In the genomic region with DNA sequence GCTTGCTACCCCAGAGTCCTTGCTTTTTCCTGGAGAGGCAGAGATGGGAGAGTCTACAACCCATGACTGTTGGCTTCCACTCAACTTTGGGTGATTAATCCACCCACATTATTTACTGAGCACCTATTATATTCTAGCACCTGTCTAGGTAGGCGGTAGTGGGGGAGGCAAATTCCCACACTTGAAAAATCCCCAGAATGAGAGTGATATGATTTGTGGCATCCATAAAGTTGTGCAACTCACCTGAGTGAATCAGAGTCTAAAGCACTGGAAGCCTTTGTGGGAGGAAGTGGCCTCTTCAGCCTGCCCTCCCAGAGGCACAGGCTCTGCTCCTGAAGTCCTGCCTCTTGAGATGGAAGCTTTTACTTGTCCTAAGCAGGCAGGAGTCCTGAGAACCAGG, we compare ENCODE assay signal across 13 cellular contexts. TPM values are rescaled to one million over a fixed set of nuclear protein-coding genes. Genes with fewer than 3 reads are reported as not detected.
A peak's percentile ranks its signal among the peaks of the same experiment; 100 is the strongest.
DNase-seq lines count a peak whose midpoint lies in the region; ATAC-seq, FAIRE-seq and TF ChIP-seq lines count a peak whose summit lies in the region.
"Had no signal": no experiment of that assay in that cellular context is flagged by ENCODE, and none has a peak within 500 bp of the region (broad histone marks: within the 10 kb centered on the region; RNA-seq: fewer than 3 reads in every experiment).

No MANE protein-coding gene starts in this region.

- H3K36me3 ChIP-seq in Loucy (ENCODE audit: insufficient read depth, low read length) (no peaks in the 10 kb centered on the region), pancreas (no peaks in the 10 kb centered on the region)
- H3K36me3 ChIP-seq: gastrocnemius medialis had no signal

- no peak overlapping the region for H3K9ac ChIP-seq in Loucy (ENCODE audit: low read depth, low read length, poor library complexity, severe bottlenecking)

- peak; percentile 25 to 33 for ATAC-seq in activated CD4-positive, CD25-positive, alpha-beta regulatory T cell treated with anti-CD3 and anti-CD28 coated beads, Interleukin-2, amount 50 U/mL, for 24 hours
- ATAC-seq in pancreas (peak; percentile 69 to 83 (median 80)), HG03571 (IDR thresholded peaks at IDR 0.05; ENCODE audit: unreplicated experiment) (no peak)
- ATAC-seq: gastrocnemius medialis, left ventricle myocardium superior had no signal

- no peaks in the 10 kb centered on the region for H3K9me2 ChIP-seq in Loucy (replicated peaks; ENCODE audit: low read depth, low read length)

- H3F3A ChIP-seq in Loucy (ENCODE audit: low read depth) = no peaks in the 10 kb centered on the region

- 71 to 72% methylated on average over 1 of the region's 1 CpG for WGBS in pancreas, 2 donors

- peak overlapping the region; percentile 59 for H3K4me2 ChIP-seq in Loucy (ENCODE audit: low read depth, low read length, poor library complexity, severe bottlenecking)

- H3K4me1 ChIP-seq in Loucy (ENCODE audit: insufficient read depth, low read length, poor library complexity, severe bottlenecking) (peaks cover 36% of the 10 kb centered on the region), pancreas (no peaks in the 10 kb centered on the region)
- H3K4me1 ChIP-seq: gastrocnemius medialis had no signal

- H3K9me3 ChIP-seq in Loucy (ENCODE audit: insufficient read depth, low read depth, low read length) = no peaks in the 10 kb centered on the region
- no peaks in the 10 kb centered on the region for H3K9me3 ChIP-seq in pancreas
- H3K9me3 ChIP-seq: gastrocnemius medialis had no signal

- no peak overlapping the region for H2AFZ ChIP-seq in Loucy (ENCODE audit: low read length)

- TF ChIP-seq CTCF in Loucy (conservative IDR thresholded peaks at IDR 0.05; ENCODE audit: low read length) (no peak), choroid plexus epithelial cell (conservative IDR thresholded peaks at IDR 0.05; ENCODE audit: low read depth, low read length) (no peak), pancreas (IDR thresholded peaks at IDR 0.05) (no peak)

- H3K27me3 ChIP-seq in Loucy (ENCODE audit: insufficient read depth, low read length, poor library complexity, severe bottlenecking) (no peaks in the 10 kb centered on the region), pancreas (no peaks in the 10 kb centered on the region)
- H3K27me3 ChIP-seq: gastrocnemius medialis had no signal

- H3K27ac ChIP-seq in pancreas = peak overlapping the region in 3 of 4 donors; percentile 42 to 76 (median 56)
- H3K27ac ChIP-seq: gastrocnemius medialis had no signal

- intact Hi-C loops in pancreas (cut with DNase I) = no loop called here

- H3K79me2 ChIP-seq in Loucy (ENCODE audit: insufficient read depth, low read length) = no peaks in the 10 kb centered on the region

- FAIRE-seq in pancreas (lab: Jason Lieb, UNC) = no peak
- FAIRE-seq: colon, TTC549 had no signal

- no peaks in the 10 kb centered on the region for H4K20me1 ChIP-seq in Loucy (ENCODE audit: insufficient read depth, low read length, poor library complexity, severe bottlenecking)

- H3K4me3 ChIP-seq in Loucy (ENCODE audit: low read length, poor library complexity, severe bottlenecking) (peak overlapping the region; percentile 2), choroid plexus epithelial cell (ENCODE audit: low read depth, low read length) (no peak overlapping the region), pancreas (no peak overlapping the region)
- H3K4me3 ChIP-seq: gastrocnemius medialis had no signal

- DNase-seq in activated CD4-positive, CD25-positive, alpha-beta regulatory T cell (lab: John Stamatoyannopoulos, UW) = no peak
- peak; percentile 46 for DNase-seq in choroid plexus epithelial cell (ENCODE audit: low read depth)
- DNase-seq in pancreas = peak in 2 of 6 donors; percentile 24 to 46
- DNase-seq in SW 1271 (lab: John Stamatoyannopoulos, UW) = no peak
- DNase-seq in 8988T = no peak
- DNase-seq: gastrocnemius medialis, left ventricle myocardium superior, occipital lobe had no signal

RNA-seq across cellular contexts. Expression of a gene that starts 40.4 kb away (rescaled TPM):
- total RNA-seq in pancreas = 100 to 1,000 TPM in 4 of 6 donors, 10 to 100 TPM in 2; 90.1 to 228 (median 126) TPM
- polyA plus RNA-seq in pancreas = 10 to 100 TPM; 51.7 to 79.9 TPM
